Comparison of ENCODE assay signal across 11 cellular contexts in the genomic region with DNA sequence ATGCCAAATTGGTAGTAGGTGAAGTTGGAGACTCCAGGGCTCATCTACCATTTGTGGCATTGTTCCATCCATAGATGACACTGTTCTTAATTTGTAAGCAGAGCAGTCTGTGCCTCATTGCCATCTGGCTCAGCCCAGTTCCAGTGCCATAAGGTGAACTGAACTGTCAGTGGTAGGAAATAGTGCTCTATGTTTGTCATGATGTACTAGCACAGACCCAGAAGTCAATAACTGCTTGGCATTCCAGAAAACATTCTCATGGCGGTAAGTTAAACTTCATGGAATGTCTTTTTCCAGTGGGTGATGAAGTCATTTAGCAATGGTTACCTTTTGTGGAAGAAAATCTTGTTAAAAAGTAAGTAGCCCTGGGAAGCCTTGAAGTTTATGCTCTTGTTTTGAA.
A peak's percentile ranks its signal among the peaks of the same experiment; 100 is the strongest.
DNase-seq lines count a peak whose midpoint lies in the region; ATAC-seq, FAIRE-seq and TF ChIP-seq lines count a peak whose summit lies in the region.
"Had no signal": no experiment of that assay in that cellular context is flagged by ENCODE, and none has a peak within 500 bp of the region (broad histone marks: within the 10 kb centered on the region; RNA-seq: fewer than 3 reads in every experiment).

No MANE protein-coding gene starts in this region.

- ATAC-seq in T-helper 17 cell (no peak), HG02642 (IDR thresholded peaks at IDR 0.05; ENCODE audit: poor library complexity, unreplicated experiment) (no peak)
- ATAC-seq in activated naive CD8-positive, alpha-beta T cell treated with anti-CD3 and anti-CD28 coated beads, Interleukin-2, amount 50 U/mL, for 24 hours: no peak

- TF ChIP-seq POLR2A in H54 (IDR thresholded peaks at IDR 0.05; ENCODE audit: low read depth, low read length): no peak

- H3K9me3 Mint-ChIP-seq in activated naive CD8-positive, alpha-beta T cell treated with anti-CD3 and anti-CD28 coated beads, Interleukin-2, amount 50 U/mL, for 24 hours: peaks cover 16% of the 10 kb centered on the region

- H3K27me3 Mint-ChIP-seq in T-helper 17 cell: no peaks in the 10 kb centered on the region
- no peaks in the 10 kb centered on the region for H3K27me3 Mint-ChIP-seq in activated naive CD8-positive, alpha-beta T cell treated with anti-CD3 and anti-CD28 coated beads, Interleukin-2, amount 50 U/mL, for 24 hours
- H3K27me3 Mint-ChIP-seq: stimulated activated naive CD8-positive, alpha-beta T cell treated with anti-CD3 and anti-CD28 coated beads, Interleukin-15, Interleukin-2, amounts not matched to agents 100 ng/mL and 50 ng/mL, for 24 hours had no signal

- H3K36me3 Mint-ChIP-seq in T-helper 17 cell (ENCODE audit: low read depth): no peaks in the 10 kb centered on the region
- H3K36me3 Mint-ChIP-seq in activated naive CD8-positive, alpha-beta T cell treated with anti-CD3 and anti-CD28 coated beads, Interleukin-2, amount 50 U/mL, for 24 hours (ENCODE audit: low read depth): no peaks in the 10 kb centered on the region

- no peak overlapping the region for H3K4me3 Mint-ChIP-seq in T-helper 17 cell
- no peak overlapping the region for H3K4me3 Mint-ChIP-seq in activated naive CD8-positive, alpha-beta T cell treated with anti-CD3 and anti-CD28 coated beads, Interleukin-2, amount 50 U/mL, for 24 hours
- H3K4me3 Mint-ChIP-seq: stimulated activated naive CD8-positive, alpha-beta T cell treated with anti-CD3 and anti-CD28 coated beads, Interleukin-15, Interleukin-2, amounts not matched to agents 100 ng/mL and 50 ng/mL, for 24 hours had no signal

- no peaks in the 10 kb centered on the region for H3K4me1 Mint-ChIP-seq in T-helper 17 cell
- H3K4me1 Mint-ChIP-seq in activated naive CD8-positive, alpha-beta T cell treated with anti-CD3 and anti-CD28 coated beads, Interleukin-2, amount 50 U/mL, for 24 hours: no peaks in the 10 kb centered on the region

- H3K27ac Mint-ChIP-seq in T-helper 17 cell: no peak overlapping the region
- H3K27ac Mint-ChIP-seq in activated naive CD8-positive, alpha-beta T cell treated with anti-CD3 and anti-CD28 coated beads, Interleukin-2, amount 50 U/mL, for 24 hours: no peak overlapping the region
- H3K27ac Mint-ChIP-seq: stimulated activated naive CD8-positive, alpha-beta T cell treated with anti-CD3 and anti-CD28 coated beads, Interleukin-15, Interleukin-2, amounts not matched to agents 100 ng/mL and 50 ng/mL, for 24 hours had no signal

- peaks cover 3% of the 10 kb centered on the region for H3K9me3 ChIP-seq in T-helper 17 cell (ENCODE audit: control insufficient read depth, low read length, poor library complexity, severe bottlenecking)

- FAIRE-seq in H54 (lab: Jason Lieb, UNC): peak; percentile 99

- DNase-seq in H54 (ENCODE audit: insufficient read length, low spot score) (peak; percentile 49), amniotic epithelial cell (ENCODE audit: low read depth) (peak; percentile 96), glomerular endothelial cell (ENCODE audit: extremely low read depth, low read depth, low spot score) (peak; percentile 70), smooth muscle cell of the brain vasculature (ENCODE audit: low read depth, low spot score) (peak; percentile 35), T-helper 17 cell (no peak)
- DNase-seq in activated CD4-positive, CD25-positive, alpha-beta regulatory T cell (lab: John Stamatoyannopoulos, UW): no peak
- no peak for DNase-seq in activated naive CD8-positive, alpha-beta T cell treated with anti-CD3 and anti-CD28 coated beads, Interleukin-2, amount 50 U/mL, for 24 hours
- DNase-seq: left cardiac atrium, NCI-H1092 treated with DMSO at 0.1 percent for 48 hours had no signal

Comparison
In these comparisons a context has a peak if more than half of its experiments do, and no peak if none do; other contexts are left out.
1. DNase-seq: peak in H54 (single experiment), amniotic epithelial cell (single experiment), glomerular endothelial cell (single experiment) and smooth muscle cell of the brain vasculature (single experiment); none in activated CD4-positive, CD25-positive, alpha-beta regulatory T cell (0 of 4), T-helper 17 cell (0 of 3) and activated naive CD8-positive, alpha-beta T cell treated with anti-CD3 and anti-CD28 coated beads, Interleukin-2, amount 50 U/mL, for 24 hours (single experiment).